ENCODE assay signal across 13 cellular contexts in genomic region chr6:137277971-137278602, GRCh38. TPM values are rescaled to one million over a fixed set of nuclear protein-coding genes. Genes with fewer than 3 reads are reported as not detected.
A peak's percentile ranks its signal among the peaks of the same experiment; 100 is the strongest.
DNase-seq lines count a peak whose midpoint lies in the region; ATAC-seq and TF ChIP-seq lines count a peak whose summit lies in the region.
"Had no signal": no experiment of that assay in that cellular context is flagged by ENCODE, and none has a peak within 500 bp of the region (broad histone marks: within the 10 kb centered on the region; RNA-seq: fewer than 3 reads in every experiment).

No MANE protein-coding gene starts in this region.

- H3K27ac Mint-ChIP-seq in activated CD4-positive, alpha-beta memory T cell treated with anti-CD3 and anti-CD28 coated beads, Interleukin-2, amount 10 ng/mL, durations not matched to agents 7 days and 5 days = no peak overlapping the region
- H3K27ac Mint-ChIP-seq: CD4-positive, alpha-beta T cell had no signal

- H3K4me1 ChIP-seq in HUES48 (ENCODE audit: control insufficient read depth, insufficient read depth, low read length) = peaks cover 8% of the 10 kb centered on the region; the same call in 1 of the 2 replicates

- no peak overlapping the region for H3K9ac ChIP-seq in HUES48 (ENCODE audit: low read depth, low read length)

- DNase-seq in AG10803 (ENCODE audit: low read depth) = peak; percentile 84
- peak; percentile 44 for DNase-seq in astrocyte of the cerebellum (ENCODE audit: low read depth)
- DNase-seq in iPS-NIHi7 (ENCODE audit: extremely low spot score) = peak; percentile 57
- DNase-seq in activated CD4-positive, alpha-beta memory T cell treated with anti-CD3 and anti-CD28 coated beads, Interleukin-2, amount 10 ng/mL, durations not matched to agents 7 days and 5 days = no peak
- DNase-seq in GM19240 (ENCODE audit: insufficient read length, low spot score) = no peak
- DNase-seq: anterior cingulate cortex; CD4-positive, alpha-beta T cell; hippocampal formation; NCI-H2081; stimulated activated CD4-positive, alpha-beta T cell treated with anti-CD3 and anti-CD28 coated beads, Interleukin-4, amount 100 ng/mL, for 24 hours had no signal

- in situ Hi-C loops in astrocyte of the cerebellum (cut with HindIII; ENCODE audit: low sequenced_read_pairs) = no loop called here

- H3K27me3 Mint-ChIP-seq in activated CD4-positive, alpha-beta memory T cell treated with anti-CD3 and anti-CD28 coated beads, Interleukin-2, amount 10 ng/mL, durations not matched to agents 7 days and 5 days = peaks cover 24% of the 10 kb centered on the region

- H3K27ac ChIP-seq in HUES48 (ENCODE audit: low read depth, low read length) = peak overlapping the region; percentile 58

- no peaks in the 10 kb centered on the region for H3K9me3 ChIP-seq in HUES48 (ENCODE audit: control insufficient read depth, insufficient read depth, low read length)

- no peaks in the 10 kb centered on the region for H3K27me3 ChIP-seq in HUES48 (ENCODE audit: control insufficient read depth, insufficient read depth, low read length)

- CTCF ChIA-PET in activated CD4-positive, alpha-beta memory T cell treated with anti-CD3 and anti-CD28 coated beads, Interleukin-2, amount 10 ng/mL, durations not matched to agents 7 days and 5 days (lab: Charles Lee) = interaction anchor here (1.2 kb wide), 1 partner anchor 312 kb away, joined by 4 read pairs; no protein-coding TSS in a partner anchor

- H3K36me3 ChIP-seq in HUES48 (ENCODE audit: control insufficient read depth, insufficient read depth, low read length) = no peaks in the 10 kb centered on the region

- no peaks in the 10 kb centered on the region for H3K36me3 Mint-ChIP-seq in activated CD4-positive, alpha-beta memory T cell treated with anti-CD3 and anti-CD28 coated beads, Interleukin-2, amount 10 ng/mL, durations not matched to agents 7 days and 5 days (ENCODE audit: low read depth)

- H3K4me1 Mint-ChIP-seq in activated CD4-positive, alpha-beta memory T cell treated with anti-CD3 and anti-CD28 coated beads, Interleukin-2, amount 10 ng/mL, durations not matched to agents 7 days and 5 days = peaks cover 3% of the 10 kb centered on the region

- no peak for TF ChIP-seq CTCF in AG10803 (conservative IDR thresholded peaks at IDR 0.05; ENCODE audit: low read length)
- no peak for TF ChIP-seq CTCF in astrocyte of the cerebellum (IDR thresholded peaks at IDR 0.05; ENCODE audit: low read depth, low read length, missing control alignments)

- POLR2A ChIA-PET in activated CD4-positive, alpha-beta memory T cell treated with anti-CD3 and anti-CD28 coated beads, Interleukin-2, amount 10 ng/mL, durations not matched to agents 7 days and 5 days (lab: Charles Lee) = no interaction called here

- no peaks in the 10 kb centered on the region for H3K9me3 Mint-ChIP-seq in activated CD4-positive, alpha-beta memory T cell treated with anti-CD3 and anti-CD28 coated beads, Interleukin-2, amount 10 ng/mL, durations not matched to agents 7 days and 5 days
- H3K9me3 Mint-ChIP-seq: CD4-positive, alpha-beta T cell had no signal

- H3K4me3 Mint-ChIP-seq in activated CD4-positive, alpha-beta memory T cell treated with anti-CD3 and anti-CD28 coated beads, Interleukin-2, amount 10 ng/mL, durations not matched to agents 7 days and 5 days = no peak overlapping the region
- H3K4me3 Mint-ChIP-seq: CD4-positive, alpha-beta T cell had no signal

- ATAC-seq in GM19324 (IDR thresholded peaks at IDR 0.05; ENCODE audit: low FRiP score, unreplicated experiment) (no peak), GM21360 (IDR thresholded peaks at IDR 0.05; ENCODE audit: unreplicated experiment) (no peak)

- H3K4me3 ChIP-seq in AG10803 (ENCODE audit: low read length) = no peak overlapping the region
- H3K4me3 ChIP-seq in HUES48 (ENCODE audit: low read depth, low read length) = no peak overlapping the region
- H3K4me3 ChIP-seq in astrocyte of the cerebellum (ENCODE audit: low read depth, low read length) = no peak overlapping the region

RNA-seq across cellular contexts. Expression of gene IFNGR1, which starts 58.9 kb away (rescaled TPM):
- 10 to 100 TPM; 27.3 to 28.9 TPM for total RNA-seq in activated CD4-positive, alpha-beta memory T cell treated with anti-CD3 and anti-CD28 coated beads, Interleukin-2, amount 10 ng/mL, durations not matched to agents 7 days and 5 days

Comparison
In these comparisons a context has a peak if more than half of its experiments do, and no peak if none do; other contexts are left out.
1. DNase-seq: peak in AG10803 (single experiment), astrocyte of the cerebellum (single experiment) and iPS-NIHi7 (single experiment); none in activated CD4-positive, alpha-beta memory T cell treated with anti-CD3 and anti-CD28 coated beads, Interleukin-2, amount 10 ng/mL, durations not matched to agents 7 days and 5 days (single experiment) and GM19240 (single experiment).